In the genomic region with DNA sequence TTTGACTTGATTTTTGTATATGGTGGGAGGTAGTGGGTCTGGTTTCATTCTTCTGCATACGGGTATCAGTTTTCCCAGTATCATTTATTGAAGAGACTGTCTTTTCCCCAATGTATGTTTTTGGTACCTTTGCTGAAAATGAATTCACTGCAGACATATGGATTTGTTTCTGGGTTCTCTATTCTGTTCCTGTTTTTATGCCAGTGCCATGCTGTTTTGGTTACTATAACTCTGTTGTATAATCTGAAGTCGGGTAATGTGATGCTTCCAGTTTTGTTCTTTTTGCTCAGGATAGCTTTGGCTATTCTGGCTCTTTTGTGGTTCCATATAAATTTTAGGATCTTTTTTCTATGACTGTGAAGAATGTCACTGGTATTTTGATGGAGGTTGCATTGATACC, we compare ENCODE assay signal across 8 cellular contexts. TPM values are rescaled to one million over a fixed set of nuclear protein-coding genes. Genes with fewer than 3 reads are reported as not detected.
DNase-seq lines count a peak whose midpoint lies in the region; ATAC-seq and TF ChIP-seq lines count a peak whose summit lies in the region.

No MANE protein-coding gene starts in this region.

- H3K9me3 Mint-ChIP-seq in activated naive CD4-positive, alpha-beta T cell treated with anti-CD3 and anti-CD28 coated beads, Interleukin-2, amount 50 U/mL, for 24 hours, result no peaks in the 10 kb centered on the region

- TF ChIP-seq CTCF in astrocyte of the cerebellum (IDR thresholded peaks at IDR 0.05; ENCODE audit: low read depth, low read length, missing control alignments) (no peak), upper lobe of left lung (IDR thresholded peaks at IDR 0.05) (no peak)

- H2AFZ ChIP-seq in mesenchymal stem cell (ENCODE audit: low read depth, low read length), result no peak overlapping the region

- H3K36me3 Mint-ChIP-seq in activated naive CD4-positive, alpha-beta T cell treated with anti-CD3 and anti-CD28 coated beads, Interleukin-2, amount 50 U/mL, for 24 hours, result peaks cover 12% of the 10 kb centered on the region

- TF ChIP-seq EP300 in upper lobe of left lung (IDR thresholded peaks at IDR 0.05), result no peak

- no peak overlapping the region for H3K14ac ChIP-seq in mesenchymal stem cell (ENCODE audit: low read length in 2 of 2)

- no peaks in the 10 kb centered on the region for H3K27me3 Mint-ChIP-seq in activated naive CD4-positive, alpha-beta T cell treated with anti-CD3 and anti-CD28 coated beads, Interleukin-2, amount 50 U/mL, for 24 hours

- H2AK5ac ChIP-seq in mesenchymal stem cell (ENCODE audit: low read length, severe bottlenecking), result no peak overlapping the region

- H2BK15ac ChIP-seq in mesenchymal stem cell (ENCODE audit: low read depth, poor library complexity, severe bottlenecking), result no peak overlapping the region

- H3K23ac ChIP-seq in mesenchymal stem cell (ENCODE audit: low read length in 2 of 2), result no peak overlapping the region

- H3K4me1 Mint-ChIP-seq in activated naive CD4-positive, alpha-beta T cell treated with anti-CD3 and anti-CD28 coated beads, Interleukin-2, amount 50 U/mL, for 24 hours, result peaks cover 55% of the 10 kb centered on the region

- H2BK5ac ChIP-seq in mesenchymal stem cell (ENCODE audit: low read depth, low read length, poor library complexity, severe bottlenecking), result no peak overlapping the region

- peak overlapping the region; percentile 100 for H3K9ac ChIP-seq in mesenchymal stem cell (ENCODE audit: low read length)

- in situ Hi-C loops in astrocyte of the cerebellum (cut with HindIII; ENCODE audit: low sequenced_read_pairs), result no loop called here

- no peak overlapping the region for H3K4ac ChIP-seq in mesenchymal stem cell (ENCODE audit: low read depth in 1 of 2, low read length in 2 of 2)

- H3K36me3 ChIP-seq in mesenchymal stem cell (ENCODE audit: control insufficient read depth in 1 of 2, insufficient read depth in 2 of 2, low read depth in 1 of 2, low read length in 2 of 2), result peaks cover 4 to 25% of the 10 kb centered on the region in 2 experiments
- peaks cover 0 to 25% (median 12%) of the 10 kb centered on the region in 4 donors for H3K36me3 ChIP-seq in upper lobe of left lung

- H3K18ac ChIP-seq in mesenchymal stem cell (ENCODE audit: low read depth in 1 of 2, low read length in 2 of 2), result no peak overlapping the region

- H3K27ac Mint-ChIP-seq in activated naive CD4-positive, alpha-beta T cell treated with anti-CD3 and anti-CD28 coated beads, Interleukin-2, amount 50 U/mL, for 24 hours, result peak overlapping the region; percentile 99

- peaks cover 1% of the 10 kb centered on the region for H3K4me1 ChIP-seq in mesenchymal stem cell (ENCODE audit: control insufficient read depth, insufficient read depth, low read depth, low read length)
- peaks cover 28 to 41% (median 32%) of the 10 kb centered on the region in 4 donors for H3K4me1 ChIP-seq in upper lobe of left lung

- H3K27me3 ChIP-seq in mesenchymal stem cell (ENCODE audit: control insufficient read depth in 1 of 2, insufficient read depth in 1 of 2, low read length in 2 of 2) (no peaks in the 10 kb centered on the region), upper lobe of left lung (no peaks in the 10 kb centered on the region)

- H3K9me3 ChIP-seq in mesenchymal stem cell (ENCODE audit: control insufficient read depth, low read length) (peaks cover 2% of the 10 kb centered on the region), upper lobe of left lung (no peaks in the 10 kb centered on the region)

- no peak for TF ChIP-seq POLR2A in upper lobe of left lung (IDR thresholded peaks at IDR 0.05)

- H3K4me3 ChIP-seq in astrocyte of the cerebellum (ENCODE audit: low read depth, low read length) (peak overlapping the region; percentile 74), mesenchymal stem cell (ENCODE audit: insufficient read depth in 1 of 2, low read depth in 1 of 2, low read length in 2 of 2) (peak overlapping the region in 1 of 2 experiments; percentile 99), upper lobe of left lung (peak overlapping the region in 3 of 4 donors; percentile 71 to 81 (median 77))

- WGBS in mesenchymal stem cell, result 97% methylated on average over 2 of the region's 2 CpGs
- 85 to 87% methylated on average over 2 of the region's 2 CpGs for WGBS in upper lobe of left lung, 2 donors

- peak overlapping the region; percentile 98 for H3K4me3 Mint-ChIP-seq in activated naive CD4-positive, alpha-beta T cell treated with anti-CD3 and anti-CD28 coated beads, Interleukin-2, amount 50 U/mL, for 24 hours

- H3K27ac ChIP-seq in mesenchymal stem cell (ENCODE audit: low read length, poor library complexity, severe bottlenecking) (no peak overlapping the region), upper lobe of left lung (peak overlapping the region; percentile 88 to 97 (median 94))

- H3K79me1 ChIP-seq in mesenchymal stem cell (replicated peaks; ENCODE audit: low read length, poor library complexity, severe bottlenecking), result peaks cover 9% of the 10 kb centered on the region

- no peak overlapping the region for H4K91ac ChIP-seq in mesenchymal stem cell (ENCODE audit: low read length)

- no peak overlapping the region for H3K4me2 ChIP-seq in mesenchymal stem cell (ENCODE audit: low read length, poor library complexity, severe bottlenecking)

- no peak overlapping the region for H2BK12ac ChIP-seq in mesenchymal stem cell (ENCODE audit: low read length in 2 of 2)

- H4K8ac ChIP-seq in mesenchymal stem cell (ENCODE audit: low read length), result no peak overlapping the region

- no peak overlapping the region for H2BK120ac ChIP-seq in mesenchymal stem cell (ENCODE audit: low read depth, low read length)

- no peak for ATAC-seq in upper lobe of left lung (ENCODE audit: low FRiP score in 2 of 2)
- no peak for ATAC-seq in HG03025 (IDR thresholded peaks at IDR 0.05; ENCODE audit: low FRiP score, unreplicated experiment)
- ATAC-seq in HG02759 (IDR thresholded peaks at IDR 0.05; ENCODE audit: unreplicated experiment), result no peak

- DNase-seq in activated naive CD4-positive, alpha-beta T cell treated with Interleukin-2 at 50 U/mL for 16 hours, result no peak
- DNase-seq in astrocyte of the cerebellum (ENCODE audit: low read depth), result no peak
- no peak for DNase-seq in mesenchymal stem cell
- DNase-seq in upper lobe of left lung, result no peak
- no peak for DNase-seq in activated effector memory CD4-positive, alpha-beta T cell treated with anti-CD3 and anti-CD28 coated beads, Interleukin-2, amount 50 U/mL, for 16 hours

RNA-seq across cellular contexts. Expression of a gene that starts 0.8 kb away (rescaled TPM):
- polyA plus RNA-seq in mesenchymal stem cell (2013, experiment 1 of 2), result 24.0 TPM
- 25.3 TPM for polyA plus RNA-seq in mesenchymal stem cell (2013, experiment 2 of 2)
- total RNA-seq in upper lobe of left lung, result 10 to 100 TPM; 19.2 to 43.0 (median 24.8) TPM

RNA-seq across cellular contexts. Expression of a gene that starts 0.9 kb away (rescaled TPM):
- polyA plus RNA-seq in mesenchymal stem cell (2013, experiment 1 of 2), result 24.4 TPM
- polyA plus RNA-seq in mesenchymal stem cell (2013, experiment 2 of 2), result 24.2 TPM
- total RNA-seq in upper lobe of left lung, result 10 to 100 TPM; 11.4 to 38.8 (median 18.7) TPM

RNA-seq across cellular contexts. Expression of a gene that starts 56.7 kb away (rescaled TPM):
- polyA plus RNA-seq in mesenchymal stem cell (2013, experiment 1 of 2), result 2.0 TPM
- 2.1 TPM for polyA plus RNA-seq in mesenchymal stem cell (2013, experiment 2 of 2)
- 1 to 10 TPM; 1.0 to 4.6 (median 2.7) TPM for total RNA-seq in upper lobe of left lung
